In the genomic region with DNA sequence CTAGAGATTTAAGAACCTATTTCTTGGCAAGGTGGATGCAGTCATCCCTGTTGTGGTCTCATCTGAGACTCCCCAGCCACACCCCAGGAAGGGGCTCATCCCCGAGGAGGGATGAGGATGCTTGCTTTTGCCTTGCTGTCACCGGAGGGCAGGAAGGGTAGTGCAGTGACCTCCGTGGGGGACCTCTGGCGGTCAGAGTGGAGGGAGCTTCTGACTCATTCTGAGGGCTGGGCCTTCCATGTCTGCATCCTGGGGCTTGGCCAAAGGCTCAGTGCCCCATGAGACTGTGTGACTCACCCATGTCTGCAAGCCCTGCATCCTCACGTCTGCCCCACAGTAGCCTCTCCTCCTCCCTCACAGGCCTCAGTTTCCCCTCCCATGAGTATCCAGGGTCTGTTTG, we compare ENCODE assay signal across 8 cellular contexts. TPM values are rescaled to one million over a fixed set of nuclear protein-coding genes. Genes with fewer than 3 reads are reported as not detected.
A peak's percentile ranks its signal among the peaks of the same experiment; 100 is the strongest.
DNase-seq lines count a peak whose midpoint lies in the region; ATAC-seq, FAIRE-seq and TF ChIP-seq lines count a peak whose summit lies in the region.

No MANE protein-coding gene starts in this region.

- peaks cover 0 to 3% of the 10 kb centered on the region in 2 donors for H3K4me1 ChIP-seq in adrenal gland (replicated peaks in 1 of 2)
- H3K4me1 ChIP-seq in aorta (ENCODE audit: control insufficient read depth in 1 of 2, insufficient read depth in 2 of 2, low read length in 2 of 2), result no peaks in the 10 kb centered on the region

- peak; percentile 18 to 77 (median 68) for TF ChIP-seq CTCF in adrenal gland (IDR thresholded peaks at IDR 0.05)

- TF ChIP-seq POLR2A in adrenal gland (IDR thresholded peaks at IDR 0.05) (no peak), GM12891 (IDR thresholded peaks at IDR 0.05; ENCODE audit: low read depth, low read length) (no peak)

- DNase-seq in SHP77 (lab: John Stamatoyannopoulos, UW) (peak; percentile 28 to 42), SHP77 treated with DMSO at 0.1 percent for 48 hours (lab: John Stamatoyannopoulos, UW) (no peak), adrenal gland (peak; percentile 83 to 97 (median 95)), islet precursor cell (peak; percentile 95), aorta (peak; percentile 94 to 96), superior temporal gyrus (ENCODE audit: extremely low spot score) (no peak), activated gamma-delta T cell (lab: John Stamatoyannopoulos, UW) (no peak), GM12891 (ENCODE audit: insufficient read length, low spot score) (no peak)

- H3K9me3 ChIP-seq in adrenal gland (replicated peaks in 1 of 3) (no peaks in the 10 kb centered on the region), aorta (ENCODE audit: control insufficient read depth, low read length) (no peaks in the 10 kb centered on the region)

- H3K27me3 ChIP-seq in adrenal gland, result no peaks in the 10 kb centered on the region
- H3K27me3 ChIP-seq in aorta (ENCODE audit: control insufficient read depth in 1 of 2, insufficient read depth in 2 of 2, low read length in 1 of 2), result no peaks in the 10 kb centered on the region

- intact Hi-C loops in adrenal gland (cut with DNase I), result loop anchor here in 1 of 2 donors (10.0 kb wide), 1 partner anchor 88 kb away; a partner anchor contains a TSS
- intact Hi-C loops in aorta (cut with DNase I), result loop anchor here in 1 of 2 donors (5.0 kb wide), 2 partner anchors 41 to 86 kb away; no protein-coding TSS in a partner anchor

- 10 to 35% (median 21%) methylated on average over 1 to 5 of the region's 5 CpGs for WGBS in adrenal gland, 4 donors
- 7 to 20% methylated on average over 5 of the region's 5 CpGs for WGBS in aorta, 2 donors

- H3K27ac ChIP-seq in adrenal gland (no peak overlapping the region), aorta (ENCODE audit: low read depth in 1 of 2, low read length in 2 of 2) (no peak overlapping the region)

- peak; percentile 86 for ATAC-seq in aorta (ENCODE audit: low FRiP score)

- H3K36me3 ChIP-seq in adrenal gland (replicated peaks in 1 of 2), result peaks cover 0 to 7% of the 10 kb centered on the region in 2 donors
- no peaks in the 10 kb centered on the region for H3K36me3 ChIP-seq in aorta (ENCODE audit: control insufficient read depth in 1 of 2, insufficient read depth in 2 of 2, low read length in 1 of 2)

- H3K4me3 ChIP-seq in adrenal gland (no peak overlapping the region), aorta (ENCODE audit: low read length in 2 of 2) (no peak overlapping the region)

- no peak for FAIRE-seq in GM12891 (lab: Jason Lieb, UNC)

TF ChIP-seq in GM12891, 5 proteins besides CTCF, POLR2A, EP300 and RAD21:
- no peak for TF ChIP-seq TAF1 (IDR thresholded peaks at IDR 0.05; ENCODE audit: low read depth, low read length)
- TF ChIP-seq PAX5 (IDR thresholded peaks at IDR 0.05; ENCODE audit: insufficient read depth, low read length, severe bottlenecking), result no peak
- no peak for TF ChIP-seq SPI1 (IDR thresholded peaks at IDR 0.05; ENCODE audit: low read depth, low read length)
- TF ChIP-seq POLR2AphosphoS5 (IDR thresholded peaks at IDR 0.05; ENCODE audit: low read depth, low read length), result no peak
- TF ChIP-seq POU2F2 (IDR thresholded peaks at IDR 0.05; ENCODE audit: low read depth, low read length), result no peak

RNA-seq across cellular contexts. Expression of a gene that starts 38.7 kb away (rescaled TPM):
- 10 to 100 TPM in 7 of 8 donors, 1 to 10 TPM in 1; 7.4 to 89.8 (median 50.8) TPM for total RNA-seq in adrenal gland
- 100 to 1,000 TPM in 2 of 3 donors, 10 to 100 TPM in 1; 74.9 to 214 (median 168) TPM for polyA plus RNA-seq in adrenal gland
- total RNA-seq in aorta, result 10 to 100 TPM; 19.5 to 24.0 TPM
- 10 to 100 TPM; 14.7 to 48.2 TPM for polyA plus RNA-seq in aorta
- polyA plus RNA-seq in GM12891 (2012; ENCODE audit: low read depth, missing spikeins), result 100 TPM

RNA-seq across cellular contexts. Expression of a gene that starts 51.7 kb away (rescaled TPM):
- total RNA-seq in adrenal gland, result 10 to 100 TPM in 7 of 8 donors, 1 to 10 TPM in 1; 8.6 to 38.1 (median 29.2) TPM
- polyA plus RNA-seq in adrenal gland, result 10 to 100 TPM in 2 of 3 donors, 1 to 10 TPM in 1; 3.0 to 21.6 (median 14.2) TPM
- 10 to 100 TPM; 11.9 to 28.8 TPM for total RNA-seq in aorta
- 1 to 10 TPM; 4.6 to 7.0 TPM for polyA plus RNA-seq in aorta
- polyA plus RNA-seq in GM12891 (2012; ENCODE audit: low read depth, missing spikeins), result 8.5 TPM

Comparison
In these comparisons a context has a peak if more than half of its experiments do, and no peak if none do; other contexts are left out.
1. DNase-seq: peak in SHP77 (2 of 2), adrenal gland (7 of 7), islet precursor cell (single experiment) and aorta (2 of 2); none in SHP77 treated with DMSO at 0.1 percent for 48 hours (single experiment), superior temporal gyrus (single experiment), activated gamma-delta T cell (single experiment) and GM12891 (single experiment).